Comparison of ENCODE assay signal across 18 cellular contexts in genomic region chr4:30724217-30724616, GRCh38. TPM values are rescaled to one million over a fixed set of nuclear protein-coding genes. Genes with fewer than 3 reads are reported as not detected.
DNase-seq lines count a peak whose midpoint lies in the region; ATAC-seq and TF ChIP-seq lines count a peak whose summit lies in the region.
"Had no signal": no experiment of that assay in that cellular context is flagged by ENCODE, and none has a peak within 500 bp of the region (broad histone marks: within the 10 kb centered on the region; RNA-seq: fewer than 3 reads in every experiment).

No MANE protein-coding gene starts in this region.

- H3K27ac ChIP-seq in PC-9: no peak overlapping the region; the same call in 1 of the 2 replicates
- H3K27ac ChIP-seq in endodermal cell (ENCODE audit: low read depth, low read length): no peak overlapping the region
- no peak overlapping the region for H3K27ac ChIP-seq in muscle layer of duodenum (ENCODE audit: low read length)
- peak overlapping the region; percentile 72 to 96 for H3K27ac ChIP-seq in thoracic aorta
- H3K27ac ChIP-seq: lower lobe of right lung, psoas muscle had no signal

- intact Hi-C loops in PC-9 (cut with micrococcal nuclease; ENCODE audit: unreplicated experiment): no loop called here

- H3K27ac Mint-ChIP-seq in endodermal cell: no peak overlapping the region
- no peak overlapping the region for H3K27ac Mint-ChIP-seq in activated T-helper 17 cell treated with anti-CD3 and anti-CD28 coated beads, Interleukin-2, amount 50 U/mL, for 72 hours
- H3K27ac Mint-ChIP-seq: activated CD8-positive, alpha-beta memory T cell treated with anti-CD3 and anti-CD28 coated beads, Interleukin-2, amount 10 ng/mL, durations not matched to agents 7 days and 5 days; activated naive CD8-positive, alpha-beta T cell; CD8-positive, alpha-beta T cell; dendritic cell treated with granulocyte-macrophage colony-stimulating factor and Interleukin-4, amounts not matched to agents 40 ng/mL and 50 ng/mL, for 4 days; stimulated activated naive CD8-positive, alpha-beta T cell treated with anti-CD3 and anti-CD28 coated beads, Interleukin-15, amount 100 ng/mL, for 72 hours had no signal

- peak overlapping the region; percentile 99 for H3K4me2 ChIP-seq in PC-9

- POLR2A ChIA-PET in PC-9 (lab: Charles Lee; ENCODE audit: unreplicated experiment): interaction anchor here (0.5 kb wide), 1 partner anchor 30 kb away, joined by 3 read pairs; no protein-coding TSS in a partner anchor

- H3K4me1 ChIP-seq in PC-9 (replicated peaks; ENCODE audit: insufficient read depth): peaks cover 38% of the 10 kb centered on the region
- no peaks in the 10 kb centered on the region for H3K4me1 ChIP-seq in endodermal cell (ENCODE audit: control insufficient read depth, insufficient read depth, low read length)
- H3K4me1 ChIP-seq in muscle layer of duodenum (ENCODE audit: control insufficient read depth in 1 of 2, insufficient read depth in 2 of 2, low read length in 2 of 2): peaks cover 0 to 14% of the 10 kb centered on the region in 2 donors
- H3K4me1 ChIP-seq in thoracic aorta (ENCODE audit: control insufficient read depth in 1 of 2, low read depth in 2 of 2): peaks cover 5 to 11% of the 10 kb centered on the region in 2 donors

- DNase-seq in PC-9: no peak
- DNase-seq in endodermal cell: no peak
- DNase-seq in thoracic aorta (ENCODE audit: low spot score): no peak
- no peak for DNase-seq in SIG-M5 (lab: John Stamatoyannopoulos, UW)
- DNase-seq in stimulated activated CD8-positive, alpha-beta memory T cell treated with anti-CD3 and anti-CD28 coated beads, Interleukin-4, amount 100 ng/mL, for 48 hours: no peak
- DNase-seq: activated CD8-positive, alpha-beta memory T cell treated with anti-CD3 and anti-CD28 coated beads, Interleukin-2, amount 10 ng/mL, durations not matched to agents 7 days and 5 days; CD8-positive, alpha-beta T cell; lower lobe of right lung; NCI-H1105; psoas muscle; SHP77; stimulated activated CD4-positive, alpha-beta T cell treated with anti-CD3 and anti-CD28 coated beads, Interleukin-4, amount 100 ng/mL, for 4 hours; stimulated activated naive CD8-positive, alpha-beta T cell treated with anti-CD3 and anti-CD28 coated beads, Interleukin-15, amount 100 ng/mL, for 72 hours had no signal

- H2AFZ ChIP-seq in PC-9: no peak overlapping the region

- H3K9ac ChIP-seq in endodermal cell (ENCODE audit: extremely low read depth, low read length, poor library complexity, severe bottlenecking): no peak overlapping the region

- CTCF ChIA-PET in PC-9 (lab: Charles Lee): no interaction called here

- H3F3A ChIP-seq in PC-9 (ENCODE audit: insufficient read depth, low read depth): peaks cover 8% of the 10 kb centered on the region

- H3K27me3 ChIP-seq in PC-9 (ENCODE audit: insufficient read depth, low read depth): no peaks in the 10 kb centered on the region
- H3K27me3 ChIP-seq in endodermal cell (ENCODE audit: control insufficient read depth, insufficient read depth, low read length, poor library complexity, severe bottlenecking): no peaks in the 10 kb centered on the region
- peaks cover 14% of the 10 kb centered on the region for H3K27me3 ChIP-seq in muscle layer of duodenum (ENCODE audit: low read depth, low read length)
- H3K27me3 ChIP-seq in thoracic aorta (replicated peaks; ENCODE audit: insufficient read depth): no peaks in the 10 kb centered on the region

- peak overlapping the region; percentile 94 for H3K4me3 Mint-ChIP-seq in endodermal cell
- no peak overlapping the region for H3K4me3 Mint-ChIP-seq in activated T-helper 17 cell treated with anti-CD3 and anti-CD28 coated beads, Interleukin-2, amount 50 U/mL, for 72 hours
- H3K4me3 Mint-ChIP-seq: activated CD8-positive, alpha-beta memory T cell treated with anti-CD3 and anti-CD28 coated beads, Interleukin-2, amount 10 ng/mL, durations not matched to agents 7 days and 5 days; activated naive CD8-positive, alpha-beta T cell; CD8-positive, alpha-beta T cell; dendritic cell treated with granulocyte-macrophage colony-stimulating factor and Interleukin-4, amounts not matched to agents 40 ng/mL and 50 ng/mL, for 4 days; stimulated activated naive CD8-positive, alpha-beta T cell treated with anti-CD3 and anti-CD28 coated beads, Interleukin-15, amount 100 ng/mL, for 72 hours had no signal

- no peaks in the 10 kb centered on the region for H3K9me3 ChIP-seq in PC-9 (ENCODE audit: insufficient read depth, low read depth)
- no peaks in the 10 kb centered on the region for H3K9me3 ChIP-seq in endodermal cell (ENCODE audit: control insufficient read depth, low read length)
- H3K9me3 ChIP-seq in muscle layer of duodenum (ENCODE audit: control insufficient read depth in 1 of 2, low read length in 2 of 2): no peaks in the 10 kb centered on the region
- no peaks in the 10 kb centered on the region for H3K9me3 ChIP-seq in thoracic aorta
- H3K9me3 ChIP-seq: lower lobe of right lung, psoas muscle had no signal

- ATAC-seq in thoracic aorta (ENCODE audit: insufficient number of reproducible peaks, low FRiP score, low read depth) (no peak), GM18909 (IDR thresholded peaks at IDR 0.05; ENCODE audit: poor library complexity, unreplicated experiment) (no peak)
- ATAC-seq in activated T-helper 17 cell treated with anti-CD3 and anti-CD28 coated beads, Interleukin-2, amount 50 U/mL, for 72 hours (replicated peaks): no peak
- ATAC-seq: activated CD8-positive, alpha-beta memory T cell treated with anti-CD3 and anti-CD28 coated beads, Interleukin-2, amount 10 ng/mL, durations not matched to agents 7 days and 5 days; CD8-positive, alpha-beta T cell; lower lobe of right lung; psoas muscle; stimulated activated naive CD8-positive, alpha-beta T cell treated with anti-CD3 and anti-CD28 coated beads, Interleukin-15, amount 100 ng/mL, for 72 hours had no signal

- peaks cover 31% of the 10 kb centered on the region for H3K4me1 Mint-ChIP-seq in endodermal cell
- H3K4me1 Mint-ChIP-seq in activated T-helper 17 cell treated with anti-CD3 and anti-CD28 coated beads, Interleukin-2, amount 50 U/mL, for 72 hours: no peaks in the 10 kb centered on the region

- H3K9me2 ChIP-seq in PC-9 (ENCODE audit: insufficient read depth): no peaks in the 10 kb centered on the region

- H3K9me3 Mint-ChIP-seq in endodermal cell: no peaks in the 10 kb centered on the region
- no peaks in the 10 kb centered on the region for H3K9me3 Mint-ChIP-seq in activated T-helper 17 cell treated with anti-CD3 and anti-CD28 coated beads, Interleukin-2, amount 50 U/mL, for 72 hours
- H3K9me3 Mint-ChIP-seq: CD8-positive, alpha-beta T cell; dendritic cell treated with granulocyte-macrophage colony-stimulating factor and Interleukin-4, amounts not matched to agents 40 ng/mL and 50 ng/mL, for 4 days; stimulated activated naive CD8-positive, alpha-beta T cell treated with anti-CD3 and anti-CD28 coated beads, Interleukin-15, amount 100 ng/mL, for 72 hours had no signal

- peaks cover 31% of the 10 kb centered on the region for H3K36me3 Mint-ChIP-seq in endodermal cell (ENCODE audit: low read depth)
- H3K36me3 Mint-ChIP-seq in activated T-helper 17 cell treated with anti-CD3 and anti-CD28 coated beads, Interleukin-2, amount 50 U/mL, for 72 hours (ENCODE audit: low read depth): peaks cover 7% of the 10 kb centered on the region
- H3K36me3 Mint-ChIP-seq: activated naive CD8-positive, alpha-beta T cell; CD8-positive, alpha-beta T cell had no signal

- H3K36me3 ChIP-seq in PC-9 (ENCODE audit: low read depth) (no peaks in the 10 kb centered on the region), endodermal cell (ENCODE audit: control insufficient read depth, insufficient read depth, low read length) (peaks cover 15% of the 10 kb centered on the region), muscle layer of duodenum (ENCODE audit: control insufficient read depth in 1 of 2, insufficient read depth in 2 of 2, low read length in 2 of 2) (no peaks in the 10 kb centered on the region), thoracic aorta (no peaks in the 10 kb centered on the region)
- H3K36me3 ChIP-seq: lower lobe of right lung had no signal

- peaks cover 76% of the 10 kb centered on the region for H3K79me2 ChIP-seq in PC-9 (ENCODE audit: low read depth)

- peaks cover 34% of the 10 kb centered on the region for H3K27me3 Mint-ChIP-seq in endodermal cell (ENCODE audit: insufficient read depth)
- H3K27me3 Mint-ChIP-seq in activated T-helper 17 cell treated with anti-CD3 and anti-CD28 coated beads, Interleukin-2, amount 50 U/mL, for 72 hours: peaks cover 17% of the 10 kb centered on the region

- H3K4me3 ChIP-seq in PC-9 (peak overlapping the region; percentile 56), endodermal cell (ENCODE audit: low read length) (peak overlapping the region; percentile 96), muscle layer of duodenum (ENCODE audit: low read depth in 1 of 2, low read length in 2 of 2) (peak overlapping the region; percentile 71 to 93), thoracic aorta (peak overlapping the region; percentile 83)
- H3K4me3 ChIP-seq: lower lobe of right lung, psoas muscle had no signal

- peaks cover 17% of the 10 kb centered on the region for H4K20me1 ChIP-seq in PC-9 (ENCODE audit: insufficient read depth)

- TF ChIP-seq CTCF in PC-9 (conservative IDR thresholded peaks at IDR 0.05): no peak
- TF ChIP-seq CTCF in endodermal cell (conservative IDR thresholded peaks at IDR 0.05): no peak
- TF ChIP-seq CTCF in thoracic aorta (IDR thresholded peaks at IDR 0.05): no peak

- 68 to 80% methylated on average over 1 to 4 of the region's 4 CpGs for WGBS in endodermal cell (ENCODE audit: insufficient coverage in 1 of 2, insufficient read length in 1 of 2), 2 experiments

- no TSS peak for BruUV-seq in PC-9 (replicated peaks; lab: Mats Ljungman, UMichigan)

RNA-seq across cellular contexts. Expression of gene PCDH7, which starts 4.0 kb away (rescaled TPM):
- total RNA-seq in PC-9 (2021): 28.6 and 32.4 TPM in 2 replicates
- total RNA-seq in endodermal cell: 100 to 1,000 TPM in 1 of 2 donors, 10 to 100 TPM in 1; 90.8 to 102 TPM
- polyA plus RNA-seq in endodermal cell (2013, experiment 1 of 2): 20.2 TPM
- 25.7 TPM for polyA plus RNA-seq in endodermal cell (2013, experiment 2 of 2)
- total RNA-seq in thoracic aorta: 100 to 1,000 TPM; 331 to 435 TPM
- total RNA-seq in activated T-helper 17 cell treated with anti-CD3 and anti-CD28 coated beads, Interleukin-2, amount 50 U/mL, for 72 hours: not detected
- total RNA-seq: activated CD8-positive, alpha-beta memory T cell treated with anti-CD3 and anti-CD28 coated beads, Interleukin-2, amount 10 ng/mL, durations not matched to agents 7 days and 5 days; CD8-positive, alpha-beta T cell had no signal

Comparison
In these comparisons a context has a peak if more than half of its experiments do, and no peak if none do; other contexts are left out.
1. H3K27ac ChIP-seq: peak in thoracic aorta (2 of 2); none in PC-9 (single experiment), endodermal cell (single experiment) and muscle layer of duodenum (single experiment).
2. RNA of gene PCDH7, which starts 4.0 kb away (total RNA-seq): 331 to 435 TPM in thoracic aorta, 90.8 to 102 TPM in endodermal cell and 28.6 to 32.4 TPM in PC-9; not detected in activated T-helper 17 cell treated with anti-CD3 and anti-CD28 coated beads, Interleukin-2, amount 50 U/mL, for 72 hours; every median in the first group is over 10 times any median in the second.
3. Peak in every context shown above with its lines, with median percentiles within 50 percentile points of each other: H3K4me3 ChIP-seq.